8 cellular contexts compared by ENCODE assay signal in genomic region chr11:115740365-115740764, GRCh38.
"Had no signal": no experiment of that assay in that cellular context is flagged by ENCODE, and none has a peak within 500 bp of the region (broad histone marks: within the 10 kb centered on the region; RNA-seq: fewer than 3 reads in every experiment).

No MANE protein-coding gene starts in this region.

- DNase-seq: GM23248, GOT3, H9, HCEC 1CT, KG1 had no signal

- FAIRE-seq: H54, HTR-8/SVneo, K562 had no signal

- H3K4me3 Mint-ChIP-seq: H9 had no signal

- H2AFZ ChIP-seq: GM23248 had no signal

- H3K27ac ChIP-seq: GM23248 had no signal

- H3K9ac ChIP-seq: GM23248 had no signal

- ATAC-seq: K562 had no signal

- H3K4me3 ChIP-seq: GM23248, K562 had no signal

- H3K27ac Mint-ChIP-seq: H9 had no signal
